ENCODE assay signal across 23 cellular contexts in genomic region chr16:55184619-55185018, GRCh38.
"Had no signal": no experiment of that assay in that cellular context is flagged by ENCODE, and none has a peak within 500 bp of the region (broad histone marks: within the 10 kb centered on the region; RNA-seq: fewer than 3 reads in every experiment).

No MANE protein-coding gene starts in this region.

- H3K36me3 Mint-ChIP-seq: naive B cell had no signal

- DNase-seq: dermis blood vessel endothelial cell; dorsolateral prefrontal cortex; effector CD4-positive, alpha-beta T cell; effector memory CD4-positive, alpha-beta T cell; erythroblast; esophagus squamous epithelium; foreskin fibroblast; gastrocnemius medialis; glutamatergic neuron; head of caudate nucleus; heart right ventricle; hippocampal formation; left cardiac atrium; left lung; left ventricle myocardium superior; lower lobe of right lung; mesenchymal stem cell; midbrain; mucosa of descending colon; naive B cell had no signal

- H3K4me3 Mint-ChIP-seq: naive B cell had no signal

- H3K4me1 Mint-ChIP-seq: naive B cell had no signal

- H3K36me3 ChIP-seq: esophagus squamous epithelium, gastrocnemius medialis, heart right ventricle, left lung, lower lobe of right lung had no signal

- H3K4me3 ChIP-seq: coronary artery, dorsolateral prefrontal cortex, esophagus squamous epithelium, gastrocnemius medialis, heart right ventricle, left lung, lower lobe of right lung, mucosa of descending colon had no signal

- ATAC-seq: esophagus mucosa, gastrocnemius medialis, heart right ventricle, left cardiac atrium, left lung, left ventricle myocardium superior, lower lobe of right lung, mucosa of descending colon had no signal

- H3K27ac ChIP-seq: coronary artery, dorsolateral prefrontal cortex, epithelial cell of prostate, esophagus squamous epithelium, gastrocnemius medialis, heart right ventricle, left lung, lower lobe of right lung had no signal

- H3K9me3 ChIP-seq: esophagus squamous epithelium, gastrocnemius medialis, heart right ventricle, left lung, lower lobe of right lung, mucosa of descending colon had no signal

- H3K4me1 ChIP-seq: esophagus squamous epithelium, gastrocnemius medialis, heart right ventricle, left lung, lower lobe of right lung had no signal
